In genomic region chr7:137609500-137609899, GRCh38 we compare ENCODE assay signal across 29 cellular contexts.
A peak's percentile ranks its signal among the peaks of the same experiment; 100 is the strongest.
DNase-seq lines count a peak whose midpoint lies in the region; ATAC-seq, FAIRE-seq and TF ChIP-seq lines count a peak whose summit lies in the region.
"Had no signal": no experiment of that assay in that cellular context is flagged by ENCODE, and none has a peak within 500 bp of the region (broad histone marks: within the 10 kb centered on the region; RNA-seq: fewer than 3 reads in every experiment).

No MANE protein-coding gene starts in this region.

- no peak overlapping the region for H2BK5ac ChIP-seq in mesendoderm (ENCODE audit: low read length)

- H3K27ac ChIP-seq in mesendoderm (ENCODE audit: low read depth, low read length) = no peak overlapping the region
- no peak overlapping the region for H3K27ac ChIP-seq in HepG2 (ENCODE audit: extremely low read length, insufficient read depth, low read length)
- H3K27ac ChIP-seq: BLaER1, parathyroid adenoma, right lobe of liver, stomach, tibial artery had no signal

- no peak overlapping the region for H2AFZ ChIP-seq in HepG2 (ENCODE audit: low read length)
- H2AFZ ChIP-seq: parathyroid adenoma had no signal

- no peak overlapping the region for H2AK5ac ChIP-seq in mesendoderm (ENCODE audit: low read length)

- CTCF ChIA-PET in HepG2 (lab: Yijun Ruan, JAX; ENCODE audit: low intra/inter-chr PET ratio, low total read pairs) = interaction anchor here (1.5 kb wide), 1 partner anchor 17 kb away, joined by 3 read pairs; no protein-coding TSS in a partner anchor

- H4K5ac ChIP-seq in mesendoderm (ENCODE audit: low read length) = no peak overlapping the region

- H3K56ac ChIP-seq in mesendoderm (ENCODE audit: low read length) = no peak overlapping the region

- H3K36me3 ChIP-seq in mesendoderm (ENCODE audit: control insufficient read depth, insufficient read depth, low read length) = no peaks in the 10 kb centered on the region
- no peaks in the 10 kb centered on the region for H3K36me3 ChIP-seq in HepG2 (replicated peaks in 1 of 2; ENCODE audit: control insufficient read depth in 1 of 2, insufficient read depth in 2 of 2, low read length in 2 of 2)
- H3K36me3 ChIP-seq: BLaER1, right lobe of liver, stomach, tibial artery had no signal

- H3K9ac ChIP-seq in mesendoderm (ENCODE audit: low read length) (no peak overlapping the region), HepG2 (ENCODE audit: insufficient read depth, low read depth, low read length) (no peak overlapping the region)
- H3K9ac ChIP-seq: BLaER1, parathyroid adenoma had no signal

- no peak overlapping the region for H3K4ac ChIP-seq in mesendoderm (ENCODE audit: low read depth, low read length)

- WGBS in mesendoderm (ENCODE audit: extremely low coverage, insufficient coverage, low lambda C conversion rate) = no CpG with 5 or more reads among the region's 6 CpGs
- 14% methylated on average over 6 of the region's 6 CpGs for WGBS in HepG2 (ENCODE audit: low lambda C conversion rate)

- no TSS peak for BruUV-seq in HepG2 (replicated peaks; lab: Mats Ljungman, UMichigan)

- H2BK15ac ChIP-seq in mesendoderm (replicated peaks; ENCODE audit: low read depth) = no peak overlapping the region

- no peaks in the 10 kb centered on the region for H3K4me1 ChIP-seq in mesendoderm (ENCODE audit: control insufficient read depth, low read depth, low read length)
- H3K4me1 ChIP-seq in HepG2 (ENCODE audit: insufficient read depth, low read length) = no peaks in the 10 kb centered on the region
- H3K4me1 ChIP-seq: BLaER1, parathyroid adenoma, right lobe of liver, stomach had no signal

- TF ChIP-seq RAD21 in HepG2 (CRISPR knock-in tag; IDR thresholded peaks at IDR 0.05) = no peak

- H3K27me3 ChIP-seq in mesendoderm (ENCODE audit: insufficient read depth, low read length, poor library complexity) = no peaks in the 10 kb centered on the region
- peaks cover 1 to 17% of the 10 kb centered on the region in 2 experiments; a peak in 2 of 5 replicates for H3K27me3 ChIP-seq in HepG2 (ENCODE audit: control insufficient read depth in 1 of 2, insufficient read depth in 2 of 2, low read length in 2 of 2)
- H3K27me3 ChIP-seq: BLaER1, right lobe of liver, stomach, tibial artery had no signal

- H4K20me1 ChIP-seq in HepG2 (ENCODE audit: insufficient read depth, low read length) = no peaks in the 10 kb centered on the region
- H4K20me1 ChIP-seq: BLaER1 had no signal

- intact Hi-C loops in HepG2 (cut with micrococcal nuclease; ENCODE audit: unreplicated experiment) = loop anchor here (5.0 kb wide), 1 partner anchor 398 kb away; no protein-coding TSS in a partner anchor

- ATAC-seq in HepG2 = no peak
- no peak for ATAC-seq in GM21515 (IDR thresholded peaks at IDR 0.05; ENCODE audit: unreplicated experiment)
- no peak for ATAC-seq in GM19351 (IDR thresholded peaks at IDR 0.05; ENCODE audit: unreplicated experiment)
- ATAC-seq: right lobe of liver had no signal

- no peak overlapping the region for H3K23ac ChIP-seq in mesendoderm (ENCODE audit: low read length)

- in situ Hi-C loops in HepG2 (cut with HindIII; ENCODE audit: extremely low pct_ligation_motif_present, low pct_unique_long_range_greater_than_20kb) = no loop called here

- H3K4me3 ChIP-seq in fibroblast of pulmonary artery (replicated peaks; ENCODE audit: low read depth, low read length) = no peak overlapping the region
- H3K4me3 ChIP-seq in mesendoderm (ENCODE audit: low read length) = no peak overlapping the region
- no peak overlapping the region for H3K4me3 ChIP-seq in HepG2 (replicated peaks in 1 of 3; ENCODE audit: insufficient read depth in 1 of 3, low read depth in 2 of 3, low read length in 3 of 3)
- H3K4me3 ChIP-seq: BLaER1, right lobe of liver, stomach, tibial artery had no signal

- no peaks in the 10 kb centered on the region for H3K9me3 ChIP-seq in HepG2 (ENCODE audit: low read length)
- H3K9me3 ChIP-seq: BLaER1, right lobe of liver, stomach, tibial artery had no signal

- no peak for TF ChIP-seq CTCF in AG09319 (IDR thresholded peaks at IDR 0.05; ENCODE audit: low read depth, low read length)
- TF ChIP-seq CTCF in fibroblast of pulmonary artery (IDR thresholded peaks at IDR 0.05; ENCODE audit: low read length, missing control alignments) = no peak
- TF ChIP-seq CTCF in HepG2 (CRISPR knock-in tag; IDR thresholded peaks at IDR 0.05) = no peak

- TF ChIP-seq EP300 in HepG2 (IDR thresholded peaks at IDR 0.05; ENCODE audit: low read depth in 2 of 2, low read length in 2 of 2) (no peak), HepG2 (CRISPR knock-in tag; IDR thresholded peaks at IDR 0.05; ENCODE audit: borderline replicate concordance) (no peak)

- POLR2A ChIA-PET in HepG2 (lab: Yijun Ruan, JAX) = no interaction called here

- no peak for FAIRE-seq in HepG2 (lab: Jason Lieb, UNC)
- FAIRE-seq: keratinocyte had no signal

- H3K79me1 ChIP-seq in mesendoderm (ENCODE audit: low read length) = no peaks in the 10 kb centered on the region

- H2BK120ac ChIP-seq in mesendoderm (ENCODE audit: low read depth, low read length) = no peak overlapping the region

- H4K8ac ChIP-seq in mesendoderm (ENCODE audit: low read depth, low read length) = no peak overlapping the region

- H3K4me2 ChIP-seq in mesendoderm (ENCODE audit: low read length) = no peak overlapping the region
- H3K4me2 ChIP-seq in HepG2 (ENCODE audit: low read depth, low read length) = no peak overlapping the region
- H3K4me2 ChIP-seq: BLaER1 had no signal

- TF ChIP-seq POLR2A in HepG2 (IDR thresholded peaks at IDR 0.05; ENCODE audit: insufficient read depth in 1 of 2, low read depth in 2 of 2, low read length in 2 of 2) = no peak

- DNase-seq in AG09319 (ENCODE audit: extremely low read depth, low read depth) = peak; percentile 10
- DNase-seq in astrocyte of the hippocampus (ENCODE audit: low read depth, low spot score) = peak; percentile 42
- DNase-seq in fibroblast of pulmonary artery (ENCODE audit: low read depth) = peak; percentile 8
- DNase-seq in mesendoderm = peak; percentile 29
- DNase-seq in HepG2 (ENCODE audit: low spot score) = no peak
- DNase-seq in effector CD4-positive, alpha-beta T cell = no peak
- DNase-seq: activated CD4-positive, alpha-beta memory T cell treated with anti-CD3 and anti-CD28 coated beads for 36 hours; activated CD4-positive, alpha-beta T cell treated with anti-CD3 and anti-CD28 coated beads for 1 hour; activated naive CD4-positive, alpha-beta T cell treated with Interleukin-2 at 50 U/mL for 16 hours; DMS 273 treated with DMSO at 0.1 percent for 48 hours; EL; H9; mammary epithelial cell; MV-4-11; NCI-H1436; NCI-H226; NCI-H69; nephron progenitor cell; right lobe of liver; SHP77; stimulated activated CD4-positive, alpha-beta T cell treated with anti-CD3 and anti-CD28 coated beads, Interleukin-12 subunit alpha, Interleukin-12 subunit beta, amount 100 ng/mL, for 4 hours; stimulated activated CD4-positive, alpha-beta T cell treated with anti-CD3 and anti-CD28 coated beads, Interleukin-2, amount 100 ng/mL, for 48 hours; stomach; tibial artery had no signal

- H3K79me2 ChIP-seq in mesendoderm (ENCODE audit: control insufficient read depth, insufficient read depth, low read length) (no peaks in the 10 kb centered on the region), HepG2 (ENCODE audit: insufficient read depth, low read length) (no peaks in the 10 kb centered on the region)
- H3K79me2 ChIP-seq: parathyroid adenoma had no signal

- H3K18ac ChIP-seq in mesendoderm (ENCODE audit: low read length) = no peak overlapping the region

TF ChIP-seq in HepG2, 621 proteins besides CTCF, POLR2A, EP300 and RAD21 (continues in another document):
- no peak for TF ChIP-seq ATF7 (IDR thresholded peaks at IDR 0.05)
- no peak for TF ChIP-seq ATF7 (CRISPR knock-in tag; IDR thresholded peaks at IDR 0.05)
- TF ChIP-seq SNAPC4 (CRISPR knock-in tag; IDR thresholded peaks at IDR 0.05) = no peak
- no peak for TF ChIP-seq ZNF260 (CRISPR knock-in tag; IDR thresholded peaks at IDR 0.05; ENCODE audit: borderline replicate concordance, low read depth)
- no peak for TF ChIP-seq KDM5B (CRISPR knock-in tag; IDR thresholded peaks at IDR 0.05; ENCODE audit: borderline replicate concordance)
- TF ChIP-seq ZNF317 (CRISPR knock-in tag; IDR thresholded peaks at IDR 0.05) = no peak

Comparison
In these comparisons a context has a peak if more than half of its experiments do, and no peak if none do; other contexts are left out.
1. DNase-seq: peak in AG09319 (single experiment), astrocyte of the hippocampus (single experiment), fibroblast of pulmonary artery (single experiment) and mesendoderm (single experiment); none in HepG2 (single experiment) and effector CD4-positive, alpha-beta T cell (single experiment).